Comparison of ENCODE assay signal across 1 cellular context in genomic region chr11:60841797-60842687, GRCh38.
TF ChIP-seq lines count a peak whose summit lies in the region.

CCDC86 (plus strand) TSS chr11:60842113; CDS start chr11:60842125, 12 bp downstream.

TF ChIP-seq in WTC11, 78 proteins besides CTCF, POLR2A, EP300 and RAD21 (continued from another document):
- peak; percentile 99 for TF ChIP-seq FOXK1 (CRISPR knock-in tag; IDR thresholded peaks at IDR 0.05)
- TF ChIP-seq AR (CRISPR knock-in tag; IDR thresholded peaks at IDR 0.05), result no peak
- no peak for TF ChIP-seq E2F5 (CRISPR knock-in tag; IDR thresholded peaks at IDR 0.05)
- TF ChIP-seq ZNF512 (CRISPR knock-in tag; IDR thresholded peaks at IDR 0.05; ENCODE audit: borderline replicate concordance), result no peak
- TF ChIP-seq NR3C1 (CRISPR knock-in tag; conservative IDR thresholded peaks at IDR 0.05; ENCODE audit: low read depth), result no peak
- TF ChIP-seq MYBL2 (CRISPR knock-in tag; IDR thresholded peaks at IDR 0.05), result peak; percentile 91
- TF ChIP-seq ATF1 (CRISPR knock-in tag; IDR thresholded peaks at IDR 0.05), result peak; percentile 98; the same call in 1 of the 2 replicates
- TF ChIP-seq SP1 (CRISPR knock-in tag; conservative IDR thresholded peaks at IDR 0.05), result peak; percentile 97
- TF ChIP-seq PRRX2 (CRISPR knock-in tag; IDR thresholded peaks at IDR 0.05), result no peak
- no peak for TF ChIP-seq STAT6 (CRISPR knock-in tag; conservative IDR thresholded peaks at IDR 0.05; ENCODE audit: low read depth)
- no peak for TF ChIP-seq ERG (CRISPR knock-in tag; IDR thresholded peaks at IDR 0.05)
- TF ChIP-seq USF2 (CRISPR knock-in tag; IDR thresholded peaks at IDR 0.05), result peak; percentile 81
- 0 out of 2 replicates have a peak, but pooled peaks have one; percentile 21 for TF ChIP-seq PRDM15 (CRISPR knock-in tag; IDR thresholded peaks at IDR 0.05)
- no peak for TF ChIP-seq JAZF1 (CRISPR knock-in tag; IDR thresholded peaks at IDR 0.05)
- TF ChIP-seq ZBTB43 (CRISPR knock-in tag; IDR thresholded peaks at IDR 0.05), result no peak
- no peak for TF ChIP-seq GRHL2 (CRISPR knock-in tag; IDR thresholded peaks at IDR 0.05; ENCODE audit: insufficient replicate concordance, severe bottlenecking)
- peak; percentile 60; the same call in 1 of the 2 replicates for TF ChIP-seq ZNF232 (CRISPR knock-in tag; IDR thresholded peaks at IDR 0.05)
- no peak for TF ChIP-seq ZNF219 (CRISPR knock-in tag; IDR thresholded peaks at IDR 0.05; ENCODE audit: borderline replicate concordance)
- TF ChIP-seq ZNF425 (CRISPR knock-in tag; conservative IDR thresholded peaks at IDR 0.05), result no peak
- 0 out of 2 replicates have a peak, but pooled peaks have one; percentile 48 for TF ChIP-seq JUN (CRISPR knock-in tag; IDR thresholded peaks at IDR 0.05)
